Comparison of ENCODE assay signal across 2 cellular contexts in genomic region chr2:43984533-43984932, GRCh38.
TF ChIP-seq lines count a peak whose summit lies in the region.

No MANE protein-coding gene starts in this region.

TF ChIP-seq in HepG2, 621 proteins besides CTCF, POLR2A, EP300 and RAD21:
- TF ChIP-seq ZNF629 (CRISPR knock-in tag; conservative IDR thresholded peaks at IDR 0.05) = peak; percentile 55
- TF ChIP-seq HIVEP1 (CRISPR knock-in tag; IDR thresholded peaks at IDR 0.05) = no peak

TF ChIP-seq in PFSK-1, 5 proteins besides CTCF, POLR2A, EP300 and RAD21:
- TF ChIP-seq POLR2AphosphoS5 (IDR thresholded peaks at IDR 0.05; ENCODE audit: low read depth, low read length) (peak; percentile 38; the same call in 1 of the 2 replicates), REST (IDR thresholded peaks at IDR 0.05; ENCODE audit: insufficient read depth in 1 of 2, low read depth in 2 of 2, low read length in 2 of 2) (no peak), TAF1 (IDR thresholded peaks at IDR 0.05; ENCODE audit: borderline replicate concordance, insufficient read depth, low read length) (no peak)
